ENCODE assay signal across 21 cellular contexts in the genomic region with DNA sequence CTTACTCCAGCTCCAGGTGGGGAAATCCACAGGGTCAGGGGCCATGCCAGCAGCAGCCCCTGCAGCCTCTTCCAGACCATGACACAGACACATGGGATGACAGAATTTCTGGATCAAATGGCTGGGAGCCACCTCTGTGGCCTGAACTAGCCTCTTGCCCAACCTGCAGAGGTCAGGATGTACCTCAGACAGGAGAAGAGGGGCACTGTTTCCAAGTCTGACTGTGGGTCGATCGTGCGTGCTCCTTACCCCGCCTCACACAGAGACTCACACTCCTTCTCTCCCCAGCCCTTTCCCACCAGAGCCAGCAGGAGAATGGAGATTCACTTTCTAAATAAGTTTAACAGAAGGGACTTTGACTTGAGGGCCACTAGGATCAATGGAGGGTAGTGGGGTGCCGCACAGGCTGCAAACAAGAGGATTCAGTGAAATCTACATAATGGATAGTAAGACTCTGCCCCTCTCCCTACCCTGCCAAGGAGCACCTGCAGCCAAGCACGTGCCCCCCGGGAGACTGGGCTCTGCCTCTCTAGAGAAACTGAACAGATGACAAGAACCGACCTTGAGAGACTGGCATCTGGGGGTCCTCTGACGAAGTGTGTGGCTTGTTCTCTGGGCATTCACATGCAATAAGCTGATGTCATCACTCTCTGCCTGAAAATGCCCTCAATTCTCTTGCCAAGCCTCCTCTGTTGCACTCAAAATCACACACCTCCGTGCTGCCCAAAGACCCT.
DNase-seq lines count a peak whose midpoint lies in the region; ATAC-seq, FAIRE-seq and TF ChIP-seq lines count a peak whose summit lies in the region.
"Had no signal": no experiment of that assay in that cellular context is flagged by ENCODE, and none has a peak within 500 bp of the region (broad histone marks: within the 10 kb centered on the region; RNA-seq: fewer than 3 reads in every experiment).

No MANE protein-coding gene starts in this region.

- no peaks in the 10 kb centered on the region for H3K36me3 Mint-ChIP-seq in endodermal cell (ENCODE audit: low read depth)
- H3K36me3 Mint-ChIP-seq: CD4-positive, alpha-beta memory T cell had no signal

- no peak for FAIRE-seq in A549 (lab: Jason Lieb, UNC)
- FAIRE-seq: G401.6, GM19239 had no signal

- no peaks in the 10 kb centered on the region for H3K27me3 Mint-ChIP-seq in endodermal cell (ENCODE audit: insufficient read depth)

- H3K9me3 Mint-ChIP-seq in endodermal cell: no peaks in the 10 kb centered on the region
- H3K9me3 Mint-ChIP-seq: CD4-positive, alpha-beta memory T cell; HFFc6 had no signal

- H3K27me3 ChIP-seq in right lobe of liver (no peaks in the 10 kb centered on the region), endodermal cell (ENCODE audit: control insufficient read depth, insufficient read depth, low read length, poor library complexity, severe bottlenecking) (no peaks in the 10 kb centered on the region)
- H3K27me3 ChIP-seq: BE2C had no signal

- no peak for TF ChIP-seq EP300 in A549 (IDR thresholded peaks at IDR 0.05)

- H3K36me3 ChIP-seq in right lobe of liver: no peaks in the 10 kb centered on the region
- H3K36me3 ChIP-seq in endodermal cell (ENCODE audit: control insufficient read depth, insufficient read depth, low read length): no peaks in the 10 kb centered on the region
- H3K36me3 ChIP-seq: BE2C had no signal

- TF ChIP-seq POLR2A in A549 (IDR thresholded peaks at IDR 0.05; ENCODE audit: low read length): no peak
- no peak for TF ChIP-seq POLR2A in right lobe of liver (IDR thresholded peaks at IDR 0.05)

- H3K27ac ChIP-seq in A549 (no peak overlapping the region), C4-2B (peak overlapping the region; percentile 55), VCaP (peak overlapping the region; percentile 53), right lobe of liver (no peak overlapping the region), endodermal cell (ENCODE audit: low read depth, low read length) (no peak overlapping the region)
- H3K27ac ChIP-seq: KMS-11 had no signal

- H3K4me1 ChIP-seq in A549: no peaks in the 10 kb centered on the region
- no peaks in the 10 kb centered on the region for H3K4me1 ChIP-seq in right lobe of liver
- no peaks in the 10 kb centered on the region for H3K4me1 ChIP-seq in endodermal cell (ENCODE audit: control insufficient read depth, insufficient read depth, low read length)
- H3K4me1 ChIP-seq: BE2C had no signal

- DNase-seq in A549 (ENCODE audit: low read depth in 1 of 2, low spot score in 1 of 2) (no peak), right lobe of liver (no peak), endodermal cell (no peak), GM19238 (ENCODE audit: insufficient read length, low spot score) (no peak)
- DNase-seq: BE2C; CD4-positive, alpha-beta memory T cell; H7; HFFc6; NCI-H1105 treated with DMSO at 0.1 percent for 48 hours; NCI-H1694; NCI-H2081; NK-92 treated with Interleukin-12 subunit alpha and Interleukin-12 subunit beta, amount 100 ng/mL, for 24 hours; SIG-M5 had no signal

- peaks cover 6% of the 10 kb centered on the region for H3K4me1 Mint-ChIP-seq in endodermal cell
- H3K4me1 Mint-ChIP-seq: CD4-positive, alpha-beta memory T cell had no signal

- WGBS in A549 (ENCODE audit: missing lambda C conversion rate): 46% methylated on average over 9 of the region's 10 CpGs
- 21% methylated on average over 5 of the region's 10 CpGs for WGBS in right lobe of liver (ENCODE audit: insufficient coverage, low coverage, low lambda C conversion rate, missing lambda C conversion rate)
- 53 to 68% methylated on average over 6 to 8 of the region's 10 CpGs for WGBS in endodermal cell (ENCODE audit: insufficient coverage in 1 of 2, insufficient read length in 1 of 2), 2 experiments

- H3K9ac ChIP-seq in endodermal cell (ENCODE audit: extremely low read depth, low read length, poor library complexity, severe bottlenecking): no peak overlapping the region
- H3K9ac ChIP-seq: KMS-11 had no signal

- intact Hi-C loops in right lobe of liver (cut with DNase I): no loop called here

- TF ChIP-seq CTCF in A549 (IDR thresholded peaks at IDR 0.05) (no peak), C4-2B (conservative IDR thresholded peaks at IDR 0.05) (no peak), VCaP (conservative IDR thresholded peaks at IDR 0.05) (no peak), right lobe of liver (IDR thresholded peaks at IDR 0.05) (no peak), endodermal cell (conservative IDR thresholded peaks at IDR 0.05) (no peak)

- TF ChIP-seq RAD21 in A549 (conservative IDR thresholded peaks at IDR 0.05 in 1 of 2, IDR thresholded peaks at IDR 0.05 in 1 of 2): no peak

- H3K27ac Mint-ChIP-seq in endodermal cell: no peak overlapping the region
- H3K27ac Mint-ChIP-seq: HFFc6 had no signal

- no peak overlapping the region for H3K4me2 ChIP-seq in A549
- H3K4me2 ChIP-seq: KMS-11 had no signal

- POLR2A ChIA-PET in A549 (lab: Yijun Ruan, JAX): no interaction called here

- no peaks in the 10 kb centered on the region for H3K9me3 ChIP-seq in A549
- H3K9me3 ChIP-seq in right lobe of liver: no peaks in the 10 kb centered on the region
- H3K9me3 ChIP-seq in endodermal cell (ENCODE audit: control insufficient read depth, low read length): no peaks in the 10 kb centered on the region
- H3K9me3 ChIP-seq: BE2C had no signal

- H3K4me3 ChIP-seq in A549 (no peak overlapping the region), right lobe of liver (no peak overlapping the region), endodermal cell (ENCODE audit: low read length) (no peak overlapping the region)

- ATAC-seq in A549 (no peak), right lobe of liver (peak in 3 of 4 donors; percentile 30 to 61 (median 48)), HG02759 (IDR thresholded peaks at IDR 0.05; ENCODE audit: unreplicated experiment) (no peak), HG02588 (IDR thresholded peaks at IDR 0.05; ENCODE audit: unreplicated experiment) (no peak)
- ATAC-seq: SK-N-SH treated with all-trans-retinoic acid at 6 μM for 48 hours had no signal

- CTCF ChIA-PET in A549 (lab: Yijun Ruan, JAX): interaction anchor here (0.9 kb wide), 1 partner anchor 484 kb away, joined by 3 read pairs; no protein-coding TSS in a partner anchor

- H3K4me3 Mint-ChIP-seq in endodermal cell: no peak overlapping the region
- H3K4me3 Mint-ChIP-seq: CD4-positive, alpha-beta memory T cell; HFFc6 had no signal

TF ChIP-seq in A549, 52 proteins besides CTCF, POLR2A, EP300 and RAD21:
- no peak for TF ChIP-seq RARB (CRISPR knock-in tag; IDR thresholded peaks at IDR 0.05)
- TF ChIP-seq MAFK (IDR thresholded peaks at IDR 0.05; ENCODE audit: partially characterized antibody): peak; percentile 11
- TF ChIP-seq MAZ (IDR thresholded peaks at IDR 0.05; ENCODE audit: borderline replicate concordance, low read depth, low read length): no peak

Comparison
In these comparisons a context has a peak if more than half of its experiments do, and no peak if none do; other contexts are left out.
1. ATAC-seq: peak in right lobe of liver (3 of 4); none in A549 (0 of 2), HG02759 (single experiment) and HG02588 (single experiment).
2. H3K27ac ChIP-seq: peak in C4-2B (single experiment) and VCaP (single experiment); none in A549 (0 of 2), right lobe of liver (0 of 3) and endodermal cell (single experiment).